Comparison of ENCODE assay signal across 1 cellular context in genomic region chr2:174682578-174683391, GRCh38.
TF ChIP-seq lines count a peak whose summit lies in the region.

No MANE protein-coding gene starts in this region.

TF ChIP-seq in GM12878, 131 proteins besides CTCF, POLR2A, EP300 and RAD21 (continued from another document):
- TF ChIP-seq IRF3 (IDR thresholded peaks at IDR 0.05) (no peak), NFYA (IDR thresholded peaks at IDR 0.05; ENCODE audit: borderline replicate concordance, low read depth, low read length) (no peak), SUPT20H (IDR thresholded peaks at IDR 0.05; ENCODE audit: borderline replicate concordance, control insufficient read depth, low read depth, low read length) (no peak), CHD4 (IDR thresholded peaks at IDR 0.05) (no peak), EZH2 (IDR thresholded peaks at IDR 0.05; ENCODE audit: borderline replicate concordance, control insufficient read depth, low read depth, low read length) (no peak)
